ENCODE assay signal across 16 cellular contexts in the genomic region with DNA sequence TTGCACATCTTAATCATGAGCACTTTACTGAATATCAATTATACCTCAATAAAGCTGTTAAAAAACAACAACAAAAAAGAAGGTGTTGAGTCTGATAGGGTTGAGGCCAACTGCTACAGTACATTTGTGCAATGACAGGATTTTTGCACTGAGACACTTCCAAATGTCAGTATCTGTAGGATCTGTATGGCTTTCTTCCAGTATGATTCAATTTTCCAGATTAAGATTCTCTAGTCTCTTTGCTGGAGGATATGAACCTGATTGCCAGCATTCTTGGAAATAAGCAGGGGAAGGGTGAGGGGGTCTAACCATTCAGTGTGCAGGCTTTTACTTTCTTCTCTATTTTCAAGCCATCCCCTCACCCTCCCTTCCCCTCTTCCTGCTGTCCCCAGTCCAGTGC.
"Had no signal": no experiment of that assay in that cellular context is flagged by ENCODE, and none has a peak within 500 bp of the region (broad histone marks: within the 10 kb centered on the region; RNA-seq: fewer than 3 reads in every experiment).

No MANE protein-coding gene starts in this region.

- H3K4me3 ChIP-seq: left ventricle myocardium inferior, spleen had no signal

- FAIRE-seq: endometrium, frontal cortex had no signal

- H3K27me3 ChIP-seq: spleen had no signal

- H3K36me3 ChIP-seq: left ventricle myocardium inferior, spleen had no signal

- H3K27ac ChIP-seq: left ventricle myocardium inferior, spleen had no signal

- DNase-seq: activated CD8-positive, alpha-beta memory T cell treated with anti-CD3 and anti-CD28 coated beads, Interleukin-2, amount 10 ng/mL, durations not matched to agents 7 days and 5 days; activated CD8-positive, alpha-beta T cell treated with anti-CD3 and anti-CD28 coated beads for 36 hours; activated effector memory CD4-positive, alpha-beta T cell treated with anti-CD3 and anti-CD28 coated beads, Interleukin-2, amount 50 U/mL, for 16 hours; activated naive CD4-positive, alpha-beta T cell treated with anti-CD3 and anti-CD28 coated beads, Interleukin-2, amount 10 ng/mL, durations not matched to agents 7 days and 5 days; activated T-cell treated with anti-CD3 and anti-CD28 coated beads for 4 hours; amygdala; effector CD4-positive, alpha-beta T cell; erythroblast; hippocampal formation; left ventricle myocardium inferior; naive thymus-derived CD4-positive, alpha-beta T cell; spleen; stimulated activated CD4-positive, alpha-beta T cell treated with anti-CD3 and anti-CD28 coated beads, Interleukin-4, amount 100 ng/mL, for 1 hour; stimulated activated naive CD4-positive, alpha-beta T cell had no signal
